In the genomic region with DNA sequence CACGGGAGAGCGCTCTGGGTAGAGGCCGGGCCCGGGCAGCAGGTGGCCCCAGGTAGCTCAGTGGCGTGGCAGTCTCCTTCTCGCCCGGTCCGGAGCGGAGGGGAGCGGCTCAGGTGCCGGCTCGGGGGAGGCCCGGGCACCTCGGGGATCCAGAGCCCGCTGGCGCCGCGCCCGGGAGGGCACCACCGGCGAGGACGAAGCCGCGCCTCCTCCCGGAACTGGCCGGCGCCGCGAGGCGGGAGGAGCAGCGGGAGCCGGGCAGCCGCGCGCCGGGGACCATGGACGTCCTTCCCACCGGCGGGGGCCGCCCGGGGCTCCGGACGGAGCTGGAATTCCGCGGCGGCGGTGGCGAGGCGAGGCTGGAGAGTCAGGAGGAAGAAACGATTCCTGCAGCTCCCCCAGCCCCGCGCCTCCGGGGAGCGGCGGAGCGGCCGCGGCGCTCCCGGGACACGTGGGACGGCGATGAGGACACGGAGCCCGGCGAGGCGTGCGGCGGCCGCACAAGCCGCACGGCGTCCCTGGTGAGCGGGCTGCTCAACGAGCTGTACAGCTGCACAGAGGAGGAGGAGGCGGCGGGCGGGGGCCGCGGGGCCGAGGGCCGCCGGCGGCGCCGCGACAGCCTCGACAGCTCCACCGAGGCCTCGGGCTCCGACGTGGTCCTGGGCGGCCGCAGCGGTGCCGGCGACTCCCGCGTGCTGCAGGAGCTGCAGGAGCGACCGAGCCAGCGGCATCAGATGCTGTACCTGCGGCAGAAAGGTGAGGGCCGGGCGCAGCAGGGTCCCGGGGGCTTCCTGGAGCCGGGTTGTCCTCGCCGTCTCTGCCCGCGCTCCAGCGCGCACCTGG, we compare ENCODE assay signal across 7 cellular contexts. TPM values are rescaled to one million over a fixed set of nuclear protein-coding genes. Genes with fewer than 3 reads are reported as not detected.
DNase-seq lines count a peak whose midpoint lies in the region; ATAC-seq and TF ChIP-seq lines count a peak whose summit lies in the region.

No MANE protein-coding gene starts in this region.

- H3K27ac ChIP-seq in ectodermal cell (ENCODE audit: insufficient read depth, low read depth, low read length, poor library complexity, severe bottlenecking) (no peak overlapping the region), tibial nerve (peak overlapping the region in 2 of 4 donors; percentile 23 to 68)

- no peak for TF ChIP-seq POLR2A in tibial nerve (IDR thresholded peaks at IDR 0.05)

- H3K4me3 Mint-ChIP-seq in T-helper 1 cell treated with Interleukin-12 subunit alpha and Interleukin-12 subunit beta and Interleukin-4 antibody, amounts not matched to agents 30 μg/mL and 1 μg/mL, for 36 hours: peak overlapping the region; percentile 79

- H3K4me1 Mint-ChIP-seq in T-helper 1 cell treated with Interleukin-12 subunit alpha and Interleukin-12 subunit beta and Interleukin-4 antibody, amounts not matched to agents 30 μg/mL and 1 μg/mL, for 36 hours (ENCODE audit: low read depth): peaks cover 9% of the 10 kb centered on the region

- H3K4me1 ChIP-seq in ectodermal cell (ENCODE audit: control insufficient read depth, insufficient read depth, low read length) (peaks cover 7% of the 10 kb centered on the region), tibial nerve (peaks cover 0 to 23% (median 14%) of the 10 kb centered on the region in 4 donors)

- TF ChIP-seq CTCF in tibial nerve (IDR thresholded peaks at IDR 0.05): no peak

- TF ChIP-seq EP300 in tibial nerve (IDR thresholded peaks at IDR 0.05): no peak

- H3K27ac Mint-ChIP-seq in T-helper 1 cell treated with Interleukin-12 subunit alpha and Interleukin-12 subunit beta and Interleukin-4 antibody, amounts not matched to agents 30 μg/mL and 1 μg/mL, for 36 hours: no peak overlapping the region

- peak; percentile 57 for DNase-seq in HK-2 (ENCODE audit: unreplicated experiment)
- peak; percentile 92 for DNase-seq in mesenteric fat pad (ENCODE audit: low spot score)
- DNase-seq in tibial nerve (ENCODE audit: low spot score in 2 of 2): no peak
- no peak for DNase-seq in DMS153 (lab: John Stamatoyannopoulos, UW)

- H3K9me3 ChIP-seq in ectodermal cell (ENCODE audit: control insufficient read depth, low read length): no peaks in the 10 kb centered on the region
- H3K9me3 ChIP-seq in tibial nerve: peaks cover 0 to 9% (median 0%) of the 10 kb centered on the region in 4 donors

- H3K27me3 Mint-ChIP-seq in T-helper 1 cell treated with Interleukin-12 subunit alpha and Interleukin-12 subunit beta and Interleukin-4 antibody, amounts not matched to agents 30 μg/mL and 1 μg/mL, for 36 hours (ENCODE audit: low read depth): peaks cover 87% of the 10 kb centered on the region

- H3K36me3 Mint-ChIP-seq in T-helper 1 cell treated with Interleukin-12 subunit alpha and Interleukin-12 subunit beta and Interleukin-4 antibody, amounts not matched to agents 30 μg/mL and 1 μg/mL, for 36 hours (ENCODE audit: low read depth): peaks cover 3% of the 10 kb centered on the region

- no peaks in the 10 kb centered on the region for H3K36me3 ChIP-seq in ectodermal cell (ENCODE audit: control insufficient read depth, insufficient read depth, low read length)
- no peaks in the 10 kb centered on the region for H3K36me3 ChIP-seq in tibial nerve

- H3K4me3 ChIP-seq in ectodermal cell (ENCODE audit: insufficient read depth, low read depth, low read length) (peak overlapping the region; percentile 38), tibial nerve (peak overlapping the region; percentile 33 to 61 (median 56))

- peak; percentile 59 for ATAC-seq in GM18502 (IDR thresholded peaks at IDR 0.05; ENCODE audit: poor library complexity, unreplicated experiment)

- H3K9me3 Mint-ChIP-seq in T-helper 1 cell treated with Interleukin-12 subunit alpha and Interleukin-12 subunit beta and Interleukin-4 antibody, amounts not matched to agents 30 μg/mL and 1 μg/mL, for 36 hours: peaks cover 7% of the 10 kb centered on the region

- 1% methylated on average over 113 of the region's 113 CpGs for WGBS in ectodermal cell, 2 experiments
- WGBS in tibial nerve, 2 donors: 0 to 3% methylated on average over 25 to 65 of the region's 113 CpGs

- H3K27me3 ChIP-seq in ectodermal cell (ENCODE audit: control insufficient read depth, insufficient read depth, low read length, poor library complexity, severe bottlenecking) (peaks cover 66% of the 10 kb centered on the region), tibial nerve (peaks cover 0 to 41% of the 10 kb centered on the region in 2 donors)

RNA-seq across cellular contexts. Expression of gene GNS, which starts 21.5 kb away (rescaled TPM):
- 48.4 TPM for polyA plus RNA-seq in ectodermal cell (2013, experiment 1 of 4)
- 53.4 TPM for polyA plus RNA-seq in ectodermal cell (2013, experiment 2 of 4)
- polyA plus RNA-seq in ectodermal cell (2013, experiment 3 of 4): 39.3 TPM
- 43.1 TPM for polyA plus RNA-seq in ectodermal cell (2013, experiment 4 of 4)
- total RNA-seq in mesenteric fat pad (278 TPM), tibial nerve (10 to 100 TPM; 72.2 to 88.4 (median 81.4) TPM)

RNA-seq across cellular contexts. Expression of gene TBC1D30, which starts 43.7 kb away (rescaled TPM):
- polyA plus RNA-seq in ectodermal cell (2013, experiment 1 of 4): 2.8 TPM
- 4.9 TPM for polyA plus RNA-seq in ectodermal cell (2013, experiment 2 of 4)
- 2.9 TPM for polyA plus RNA-seq in ectodermal cell (2013, experiment 3 of 4)
- polyA plus RNA-seq in ectodermal cell (2013, experiment 4 of 4): 4.9 TPM
- total RNA-seq in mesenteric fat pad (5.9 TPM), tibial nerve (10 to 100 TPM in 1 of 4 donors, 1 to 10 TPM in 3; 2.5 to 11.4 (median 6.6) TPM)

Comparison
In these comparisons a context has a peak if more than half of its experiments do, and no peak if none do; other contexts are left out.
1. DNase-seq: peak in HK-2 (single experiment) and mesenteric fat pad (single experiment); none in tibial nerve (0 of 2) and DMS153 (single experiment).